Comparison of ENCODE assay signal across 8 cellular contexts in the genomic region with DNA sequence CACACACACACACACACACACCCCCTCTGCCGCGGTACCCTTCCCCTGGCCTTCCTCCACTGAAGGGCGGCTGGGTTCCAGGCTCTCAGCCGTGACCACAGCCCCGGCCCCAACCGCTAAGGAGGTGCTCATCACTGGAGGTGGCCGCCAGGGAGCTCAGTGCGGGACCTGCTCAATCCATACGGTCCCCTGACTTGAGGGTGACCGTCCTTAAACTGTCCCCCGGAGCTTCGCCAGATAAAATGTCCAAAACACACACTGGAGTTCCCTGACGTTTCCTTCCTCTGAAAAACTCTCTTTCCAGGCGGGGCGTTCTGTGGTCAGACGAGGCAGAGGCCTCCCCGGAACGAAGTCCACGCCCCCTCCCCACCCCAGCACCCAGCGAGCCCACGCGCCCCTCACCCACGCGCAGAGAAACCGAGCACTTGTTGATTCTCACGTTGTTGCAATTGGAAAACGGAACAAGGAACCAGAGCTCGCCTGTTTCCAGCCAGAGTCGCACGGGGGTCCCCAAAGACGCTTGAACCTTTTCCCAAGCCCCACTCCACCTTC. TPM values are rescaled to one million over a fixed set of nuclear protein-coding genes. Genes with fewer than 3 reads are reported as not detected.
A peak's percentile ranks its signal among the peaks of the same experiment; 100 is the strongest.
DNase-seq lines count a peak whose midpoint lies in the region; ATAC-seq and TF ChIP-seq lines count a peak whose summit lies in the region.

No MANE protein-coding gene starts in this region.

- H3K9me3 ChIP-seq in neuronal stem cell (replicated peaks in 1 of 2; ENCODE audit: control insufficient read depth in 2 of 2, insufficient read depth in 1 of 2, low read depth in 1 of 2, low read length in 2 of 2), result no peaks in the 10 kb centered on the region

- H2AFZ ChIP-seq in neuronal stem cell (ENCODE audit: low read length), result peak overlapping the region; percentile 92

- H3K9ac ChIP-seq in neuronal stem cell (ENCODE audit: low read depth, low read length, poor library complexity), result no peak overlapping the region

- H3K4me3 Mint-ChIP-seq in activated T-cell treated with anti-CD3 and anti-CD28 coated beads, Interleukin-2, amount 50 U/mL, for 24 hours, result peak overlapping the region; percentile 97

- H3K4me2 ChIP-seq in neuronal stem cell (ENCODE audit: insufficient read depth, low read length, poor library complexity, severe bottlenecking), result peak overlapping the region; percentile 99

- H3K4ac ChIP-seq in neuronal stem cell (ENCODE audit: low read length), result no peak overlapping the region

- no peak overlapping the region for H2BK120ac ChIP-seq in neuronal stem cell (ENCODE audit: low read depth, low read length)

- peak overlapping the region; percentile 21 for H3K14ac ChIP-seq in neuronal stem cell (ENCODE audit: low read length)

- DNase-seq in Kasumi-1 (lab: John Stamatoyannopoulos, UW) (peak; percentile 29 to 33), fibroblast of villous mesenchyme (ENCODE audit: low read depth) (peak; percentile 60), neuronal stem cell (ENCODE audit: low spot score) (no peak), occipital lobe (lab: John Stamatoyannopoulos, UW) (no peak)
- DNase-seq in activated T-cell treated with anti-CD3 and anti-CD28 coated beads, Interleukin-2, amount 50 U/mL, for 24 hours, result peak; percentile 66

- no peak overlapping the region for H2BK5ac ChIP-seq in neuronal stem cell (ENCODE audit: low read length)

- H2BK12ac ChIP-seq in neuronal stem cell (ENCODE audit: low read length), result no peak overlapping the region

- H2AK5ac ChIP-seq in neuronal stem cell (ENCODE audit: low read depth, low read length), result no peak overlapping the region

- H3K27me3 ChIP-seq in neuronal stem cell (ENCODE audit: control insufficient read depth in 3 of 3, insufficient read depth in 3 of 3, low read depth in 1 of 3, low read length in 3 of 3), result peaks cover 16 to 83% (median 42%) of the 10 kb centered on the region in 3 experiments

- WGBS in neuronal stem cell (ENCODE audit: extremely low coverage in 2 of 2, insufficient read length in 2 of 2, insufficient replicate concordance in 1 of 2), 2 donors, result no CpG with 5 or more reads among the region's 31 CpGs

- no peak overlapping the region for H3K23ac ChIP-seq in neuronal stem cell (ENCODE audit: low read depth, low read length, poor library complexity)

- no peaks in the 10 kb centered on the region for H3K27me3 Mint-ChIP-seq in activated T-cell treated with anti-CD3 and anti-CD28 coated beads, Interleukin-2, amount 50 U/mL, for 24 hours

- H3K27ac ChIP-seq in neuronal stem cell (replicated peaks; ENCODE audit: low read length), result no peak overlapping the region

- peak overlapping the region; percentile 42 for H2BK15ac ChIP-seq in neuronal stem cell (ENCODE audit: low read length)

- TF ChIP-seq CTCF in fibroblast of villous mesenchyme (IDR thresholded peaks at IDR 0.05; ENCODE audit: insufficient read depth, low read depth, low read length), result no peak

- H3K4me3 ChIP-seq in GM08714 (ENCODE audit: low read length) (peak overlapping the region; percentile 89), fibroblast of villous mesenchyme (ENCODE audit: low read depth, low read length) (peak overlapping the region; percentile 74), neuronal stem cell (ENCODE audit: low read length in 2 of 2) (peak overlapping the region in 1 of 2 donors; percentile 86)

- H3K4me1 ChIP-seq in neuronal stem cell (ENCODE audit: control insufficient read depth in 2 of 2, insufficient read depth in 1 of 2, low read depth in 1 of 2, low read length in 2 of 2), result peaks cover 0 to 4% of the 10 kb centered on the region in 2 donors

- peak overlapping the region; percentile 98 for H3K27ac Mint-ChIP-seq in activated T-cell treated with anti-CD3 and anti-CD28 coated beads, Interleukin-2, amount 50 U/mL, for 24 hours

- peaks cover 48% of the 10 kb centered on the region for H3K36me3 Mint-ChIP-seq in activated T-cell treated with anti-CD3 and anti-CD28 coated beads, Interleukin-2, amount 50 U/mL, for 24 hours (ENCODE audit: low read depth)

- no peaks in the 10 kb centered on the region for H3K36me3 ChIP-seq in neuronal stem cell (replicated peaks in 1 of 2; ENCODE audit: control insufficient read depth in 2 of 2, insufficient read depth in 2 of 2, low read length in 2 of 2)

- H3K79me1 ChIP-seq in neuronal stem cell (ENCODE audit: low read depth, low read length), result no peaks in the 10 kb centered on the region

- peak overlapping the region; percentile 86 for H3K18ac ChIP-seq in neuronal stem cell (ENCODE audit: low read length)

- H4K91ac ChIP-seq in neuronal stem cell (ENCODE audit: low read depth, low read length, poor library complexity), result no peak overlapping the region

- ATAC-seq in HG02798 (IDR thresholded peaks at IDR 0.05; ENCODE audit: poor library complexity, unreplicated experiment) (no peak), GM21619 (IDR thresholded peaks at IDR 0.05; ENCODE audit: unreplicated experiment) (no peak)

- no peaks in the 10 kb centered on the region for H3K9me3 Mint-ChIP-seq in activated T-cell treated with anti-CD3 and anti-CD28 coated beads, Interleukin-2, amount 50 U/mL, for 24 hours

- no peak overlapping the region for H4K8ac ChIP-seq in neuronal stem cell (ENCODE audit: low read depth, low read length)

- H3K4me1 Mint-ChIP-seq in activated T-cell treated with anti-CD3 and anti-CD28 coated beads, Interleukin-2, amount 50 U/mL, for 24 hours (ENCODE audit: low read depth), result peaks cover 68% of the 10 kb centered on the region

RNA-seq across cellular contexts. Expression of a gene that starts 1.4 kb away (rescaled TPM):
- total RNA-seq in fibroblast of villous mesenchyme, result 3.9 and 5.2 TPM in 2 replicates
- 1.5 TPM for polyA plus RNA-seq in neuronal stem cell (2013, experiment 1 of 2)
- polyA plus RNA-seq in neuronal stem cell (2013, experiment 2 of 2), result 1.4 TPM
- 5.8 TPM for total RNA-seq in occipital lobe

Comparison
In these comparisons a context has a peak if more than half of its experiments do, and no peak if none do; other contexts are left out.
1. DNase-seq: peak in Kasumi-1 (2 of 2), activated T-cell treated with anti-CD3 and anti-CD28 coated beads, Interleukin-2, amount 50 U/mL, for 24 hours (single experiment) and fibroblast of villous mesenchyme (single experiment); none in neuronal stem cell (single experiment) and occipital lobe (single experiment).